1 cellular context compared by ENCODE assay signal in genomic region chr1:29017975-29018712, GRCh38.
TF ChIP-seq lines count a peak whose summit lies in the region.

No MANE protein-coding gene starts in this region.

TF ChIP-seq in K562, 482 proteins besides CTCF, POLR2A, EP300 and RAD21:
- TF ChIP-seq ZNF449 (CRISPR knock-in tag; IDR thresholded peaks at IDR 0.05), result no peak
- TF ChIP-seq HMG20B (CRISPR knock-in tag; IDR thresholded peaks at IDR 0.05), result no peak
- TF ChIP-seq BRF1 (IDR thresholded peaks at IDR 0.05; ENCODE audit: borderline replicate concordance, extremely low read depth, insufficient read length), result no peak
- TF ChIP-seq MAFG (tag; conservative IDR thresholded peaks at IDR 0.05), result peak; percentile 47; the same call in 1 of the 2 replicates
- TF ChIP-seq CUX1 (CRISPR knock-in tag; IDR thresholded peaks at IDR 0.05), result no peak
- TF ChIP-seq MAFF (IDR thresholded peaks at IDR 0.05; ENCODE audit: low read length), result 0 out of 2 replicates have a peak, but pooled peaks have one; percentile 20
- TF ChIP-seq ELK3 (CRISPR knock-in tag; IDR thresholded peaks at IDR 0.05), result no peak
- TF ChIP-seq CEBPZ (IDR thresholded peaks at IDR 0.05; ENCODE audit: borderline replicate concordance, low read depth, low read length), result no peak
- TF ChIP-seq GATAD2B (IDR thresholded peaks at IDR 0.05; ENCODE audit: borderline replicate concordance), result no peak
- TF ChIP-seq NR4A1 (CRISPR knock-in tag; IDR thresholded peaks at IDR 0.05), result no peak
- TF ChIP-seq NR4A1 (tag; IDR thresholded peaks at IDR 0.05), result no peak
- TF ChIP-seq ATF3 (IDR thresholded peaks at IDR 0.05), result no peak
- TF ChIP-seq ATF3 (CRISPR knock-in tag; conservative IDR thresholded peaks at IDR 0.05), result no peak
- no peak for TF ChIP-seq NFYB (IDR thresholded peaks at IDR 0.05; ENCODE audit: extremely low read depth, insufficient read length)
- TF ChIP-seq ZNF121 (CRISPR knock-in tag; conservative IDR thresholded peaks at IDR 0.05), result no peak
- peak; percentile 93 for TF ChIP-seq ZNF316 (IDR thresholded peaks at IDR 0.05)
- no peak for TF ChIP-seq ZNF280A (IDR thresholded peaks at IDR 0.05; ENCODE audit: low read depth, partially characterized antibody)
- TF ChIP-seq EWSR1 (IDR thresholded peaks at IDR 0.05; ENCODE audit: borderline replicate concordance, low read depth, partially characterized antibody), result no peak
- no peak for TF ChIP-seq PCBP1 (IDR thresholded peaks at IDR 0.05; ENCODE audit: low read depth, low read length, poor library complexity, severe bottlenecking)
- peak; percentile 85 for TF ChIP-seq C11orf30 (IDR thresholded peaks at IDR 0.05; ENCODE audit: low read depth)
- peak; percentile 53 for TF ChIP-seq ZNF512 (tag; IDR thresholded peaks at IDR 0.05)
- no peak for TF ChIP-seq ELF2 (CRISPR knock-in tag; IDR thresholded peaks at IDR 0.05)
- no peak for TF ChIP-seq RNF219 (CRISPR knock-in tag; IDR thresholded peaks at IDR 0.05)
